ENCODE assay signal across 2 cellular contexts in the genomic region with DNA sequence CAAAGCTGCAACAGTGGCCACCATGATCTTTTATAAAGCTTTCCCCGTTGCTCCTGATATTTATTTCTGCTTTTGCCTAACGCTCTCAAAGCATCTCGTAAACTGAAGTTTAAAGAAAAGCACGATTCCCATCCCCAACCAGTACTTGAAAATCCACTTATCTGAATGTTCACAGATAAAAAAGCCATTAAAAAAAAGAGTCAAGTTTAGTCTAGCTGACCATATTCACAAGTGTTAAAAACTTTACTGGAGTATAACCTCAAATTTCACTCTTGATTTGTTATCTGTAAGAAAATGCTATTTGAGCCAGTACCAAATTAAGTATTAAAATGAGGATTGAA.
TF ChIP-seq lines count a peak whose summit lies in the region.

No MANE protein-coding gene starts in this region.

TF ChIP-seq in K562, 482 proteins besides CTCF, POLR2A, EP300 and RAD21:
- peak; percentile 40; the same call in 1 of the 2 replicates for TF ChIP-seq POLR2AphosphoS2 (IDR thresholded peaks at IDR 0.05; ENCODE audit: low read length)
- no peak for TF ChIP-seq RBM17 (IDR thresholded peaks at IDR 0.05; ENCODE audit: borderline replicate concordance, low read depth, low read length)

TF ChIP-seq in HEK293T, 16 proteins besides CTCF, POLR2A, EP300 and RAD21:
- no peak for TF ChIP-seq FOXM1 (IDR thresholded peaks at IDR 0.05; ENCODE audit: borderline replicate concordance)
- TF ChIP-seq ZNF384 (IDR thresholded peaks at IDR 0.05): no peak
TF ChIP-seq in HEK293T: peak in this region for 0.
